In genomic region chr15:100997442-100997841, GRCh38 we compare ENCODE assay signal across 18 cellular contexts.
DNase-seq lines count a peak whose midpoint lies in the region; ATAC-seq and TF ChIP-seq lines count a peak whose summit lies in the region.
"Had no signal": no experiment of that assay in that cellular context is flagged by ENCODE, and none has a peak within 500 bp of the region (broad histone marks: within the 10 kb centered on the region; RNA-seq: fewer than 3 reads in every experiment).

No MANE protein-coding gene starts in this region.

- H3K36me3 ChIP-seq in mucosa of descending colon (ENCODE audit: low read depth) (no peaks in the 10 kb centered on the region), suprapubic skin (peaks cover 12% of the 10 kb centered on the region)

- TF ChIP-seq CTCF in astrocyte of the spinal cord (IDR thresholded peaks at IDR 0.05; ENCODE audit: low read depth, low read length): no peak
- no peak for TF ChIP-seq CTCF in mucosa of descending colon (IDR thresholded peaks at IDR 0.05)
- TF ChIP-seq CTCF in suprapubic skin (IDR thresholded peaks at IDR 0.05): no peak

- H3K4me3 ChIP-seq in astrocyte of the spinal cord (ENCODE audit: low read depth, low read length) (no peak overlapping the region), mucosa of descending colon (no peak overlapping the region), suprapubic skin (no peak overlapping the region)
- H3K4me3 ChIP-seq: testis had no signal

- WGBS in suprapubic skin: 79% methylated on average over 1 of the region's 1 CpG

- peaks cover 3% of the 10 kb centered on the region for H3K4me1 ChIP-seq in mucosa of descending colon (ENCODE audit: low read depth)
- H3K4me1 ChIP-seq in suprapubic skin: peaks cover 3% of the 10 kb centered on the region
- H3K4me1 ChIP-seq: Caco-2 had no signal

- no peak for TF ChIP-seq POLR2A in suprapubic skin (IDR thresholded peaks at IDR 0.05)

- intact Hi-C loops in mucosa of descending colon (cut with DNase I, micrococcal nuclease): no loop called here

- H3K9me3 ChIP-seq in mucosa of descending colon: no peaks in the 10 kb centered on the region
- H3K9me3 ChIP-seq in suprapubic skin: no peaks in the 10 kb centered on the region
- H3K9me3 ChIP-seq: Caco-2, testis had no signal

- no peaks in the 10 kb centered on the region for H3K27me3 ChIP-seq in suprapubic skin
- H3K27me3 ChIP-seq: testis had no signal

- DNase-seq in EL (peak; percentile 70), NCI-H2081 treated with DMSO at 0.1 percent for 48 hours (lab: John Stamatoyannopoulos, UW) (peak; percentile 11), astrocyte of the spinal cord (ENCODE audit: low read depth, low spot score) (peak; percentile 54), mucosa of descending colon (no peak), superior temporal gyrus (ENCODE audit: extremely low spot score) (no peak), A172 (ENCODE audit: low spot score) (no peak), suprapubic skin (ENCODE audit: low spot score in 2 of 2) (no peak)
- DNase-seq: activated CD4-positive, CD25-positive, alpha-beta regulatory T cell treated with anti-CD3 and anti-CD28 coated beads, Interleukin-2, amount 50 U/mL, for 72 hours; activated T-cell treated with anti-CD3 and anti-CD28 coated beads, Interleukin-2, amount 50 U/mL, for 4 hours; Caco-2; cerebellar nuclear complex; effector CD4-positive, alpha-beta T cell; immature natural killer cell; NCI-H187; NCI-H446; T1000; testis had no signal

- ATAC-seq in mucosa of descending colon: peak; percentile 71
- ATAC-seq: activated naive CD4-positive, alpha-beta T cell treated with anti-CD3 and anti-CD28 coated beads, Interleukin-2, amount 50 U/mL, for 72 hours; activated T-cell treated with anti-CD3 and anti-CD28 coated beads, Interleukin-2, amount 50 U/mL, for 4 hours had no signal

- in situ Hi-C loops in astrocyte of the spinal cord (cut with HindIII; ENCODE audit: low sequenced_read_pairs): no loop called here

- no peak for TF ChIP-seq EP300 in suprapubic skin (IDR thresholded peaks at IDR 0.05)

- no peak overlapping the region for H3K27ac ChIP-seq in suprapubic skin
- H3K27ac ChIP-seq: testis had no signal

Comparison
In these comparisons a context has a peak if more than half of its experiments do, and no peak if none do; other contexts are left out.
1. DNase-seq: peak in EL (single experiment), NCI-H2081 treated with DMSO at 0.1 percent for 48 hours (single experiment) and astrocyte of the spinal cord (single experiment); none in mucosa of descending colon (0 of 3), superior temporal gyrus (single experiment), A172 (single experiment) and suprapubic skin (0 of 2).